ENCODE assay signal across 26 cellular contexts in genomic region chr20:47778398-47779354, GRCh38. TPM values are rescaled to one million over a fixed set of nuclear protein-coding genes. Genes with fewer than 3 reads are reported as not detected.
DNase-seq lines count a peak whose midpoint lies in the region; ATAC-seq and TF ChIP-seq lines count a peak whose summit lies in the region.
"Had no signal": no experiment of that assay in that cellular context is flagged by ENCODE, and none has a peak within 500 bp of the region (broad histone marks: within the 10 kb centered on the region; RNA-seq: fewer than 3 reads in every experiment).

No MANE protein-coding gene starts in this region.

- H3K36me3 Mint-ChIP-seq in chondrocyte (ENCODE audit: low read depth) (peaks cover 2% of the 10 kb centered on the region), nephron (ENCODE audit: low read depth) (peaks cover 33% of the 10 kb centered on the region)
- H3K36me3 Mint-ChIP-seq: activated CD4-positive, alpha-beta memory T cell treated with anti-CD3 and anti-CD28 coated beads for 36 hours; stimulated activated effector memory CD8-positive, alpha-beta T cell treated with anti-CD3 and anti-CD28 coated beads, Interleukin-12 subunit alpha, Interleukin-12 subunit beta, amount 100 ng/mL, for 72 hours had no signal

- H3K4me1 Mint-ChIP-seq in chondrocyte (ENCODE audit: low read depth) = peaks cover 28% of the 10 kb centered on the region
- peaks cover 73% of the 10 kb centered on the region for H3K4me1 Mint-ChIP-seq in nephron
- H3K4me1 Mint-ChIP-seq: activated naive CD8-positive, alpha-beta T cell treated with anti-CD3 and anti-CD28 coated beads, Interleukin-2, amount 50 U/mL, for 24 hours; memory B cell; stimulated activated effector memory CD8-positive, alpha-beta T cell treated with anti-CD3 and anti-CD28 coated beads, Interleukin-12 subunit alpha, Interleukin-12 subunit beta, amount 100 ng/mL, for 72 hours had no signal

- H3K27me3 ChIP-seq in psoas muscle (ENCODE audit: insufficient read depth in 3 of 3, low read length in 2 of 3) = peaks cover 0 to 28% (median 9%) of the 10 kb centered on the region in 3 donors
- H3K27me3 ChIP-seq: transverse colon had no signal

- WGBS in psoas muscle, 3 donors = 61 to 74% (median 66%) methylated on average over 17 of the region's 17 CpGs

- no peak for TF ChIP-seq CTCF in chondrocyte (IDR thresholded peaks at IDR 0.05)
- no peak for TF ChIP-seq CTCF in nephron (IDR thresholded peaks at IDR 0.05; ENCODE audit: unreplicated experiment in 3 of 3)
- no peak for TF ChIP-seq CTCF in psoas muscle (IDR thresholded peaks at IDR 0.05)

- H3K27ac ChIP-seq in psoas muscle = no peak overlapping the region
- H3K27ac ChIP-seq: 22Rv1, gastrocnemius medialis had no signal

- no peaks in the 10 kb centered on the region for H3K9me3 ChIP-seq in psoas muscle
- H3K9me3 ChIP-seq: gastrocnemius medialis, transverse colon had no signal

- no peak overlapping the region for H3K4me3 Mint-ChIP-seq in chondrocyte (ENCODE audit: unreplicated experiment)
- peak overlapping the region in 2 of 3 experiments; percentile 31 for H3K4me3 Mint-ChIP-seq in nephron
- H3K4me3 Mint-ChIP-seq: activated CD4-positive, alpha-beta memory T cell treated with anti-CD3 and anti-CD28 coated beads for 36 hours; activated naive CD8-positive, alpha-beta T cell treated with anti-CD3 and anti-CD28 coated beads, Interleukin-2, amount 50 U/mL, for 24 hours; brain; memory B cell; stimulated activated effector memory CD8-positive, alpha-beta T cell treated with anti-CD3 and anti-CD28 coated beads, Interleukin-12 subunit alpha, Interleukin-12 subunit beta, amount 100 ng/mL, for 72 hours had no signal

- H3K4me1 ChIP-seq in psoas muscle = no peaks in the 10 kb centered on the region

- ATAC-seq in left cardiac atrium = peak; percentile 32 to 67
- ATAC-seq in psoas muscle = no peak
- ATAC-seq: activated naive CD8-positive, alpha-beta T cell treated with anti-CD3 and anti-CD28 coated beads, Interleukin-2, amount 50 U/mL, for 24 hours; gastrocnemius medialis; sciatic nerve; stimulated activated effector memory CD8-positive, alpha-beta T cell treated with anti-CD3 and anti-CD28 coated beads, Interleukin-12 subunit alpha, Interleukin-12 subunit beta, amount 100 ng/mL, for 72 hours had no signal

- H3K27me3 Mint-ChIP-seq in chondrocyte (ENCODE audit: low read depth) (no peaks in the 10 kb centered on the region), nephron (ENCODE audit: low read depth) (peaks cover 14% of the 10 kb centered on the region)

- H3K9me3 Mint-ChIP-seq in chondrocyte (ENCODE audit: low read depth) (no peaks in the 10 kb centered on the region), nephron (no peaks in the 10 kb centered on the region)
- H3K9me3 Mint-ChIP-seq: activated naive CD8-positive, alpha-beta T cell treated with anti-CD3 and anti-CD28 coated beads, Interleukin-2, amount 50 U/mL, for 24 hours; stimulated activated effector memory CD8-positive, alpha-beta T cell treated with anti-CD3 and anti-CD28 coated beads, Interleukin-12 subunit alpha, Interleukin-12 subunit beta, amount 100 ng/mL, for 72 hours had no signal

- no peak overlapping the region for H3K4me3 ChIP-seq in psoas muscle
- H3K4me3 ChIP-seq: gastrocnemius medialis, transverse colon had no signal

- DNase-seq in left cardiac atrium (no peak), cardiac septum (ENCODE audit: low spot score) (no peak), chondrocyte (ENCODE audit: low spot score) (no peak), psoas muscle (no peak), NCI-H1092 (lab: John Stamatoyannopoulos, UW) (no peak), NCI-H1048 (lab: John Stamatoyannopoulos, UW) (no peak), cerebellar nuclear complex (lab: John Stamatoyannopoulos, UW) (no peak)
- DNase-seq: activated CD4-positive, alpha-beta memory T cell treated with anti-CD3 and anti-CD28 coated beads for 36 hours; activated CD4-positive, CD25-positive, alpha-beta regulatory T cell treated with anti-CD3 and anti-CD28 coated beads, Interleukin-2, amount 50 U/mL, for 72 hours; activated naive CD4-positive, alpha-beta T cell; activated naive CD8-positive, alpha-beta T cell treated with anti-CD3 and anti-CD28 coated beads, Interleukin-2, amount 50 U/mL, for 24 hours; gastrocnemius medialis; hypothalamus; KBM-7; NCI-H146; NCI-H446; NCI-H748 treated with DMSO at 0.1 percent for 48 hours; SHP77 treated with DMSO at 0.1 percent for 48 hours; T-helper 2 cell; transverse colon had no signal

- intact Hi-C loops in left cardiac atrium (cut with DNase I) (loop anchor here in 1 of 2 donors (10.0 kb wide), 1 partner anchor 104 kb away; no protein-coding TSS in a partner anchor), cardiac septum (cut with DNase I) (no loop called here), psoas muscle (cut with DNase I) (no loop called here)

- H3K27ac Mint-ChIP-seq in chondrocyte (ENCODE audit: unreplicated experiment) (peak overlapping the region; percentile 51), nephron (peak overlapping the region; percentile 2 to 53 (median 4))
- H3K27ac Mint-ChIP-seq: activated CD4-positive, alpha-beta memory T cell treated with anti-CD3 and anti-CD28 coated beads for 36 hours; activated naive CD8-positive, alpha-beta T cell treated with anti-CD3 and anti-CD28 coated beads, Interleukin-2, amount 50 U/mL, for 24 hours; memory B cell; stimulated activated effector memory CD8-positive, alpha-beta T cell treated with anti-CD3 and anti-CD28 coated beads, Interleukin-12 subunit alpha, Interleukin-12 subunit beta, amount 100 ng/mL, for 72 hours had no signal

- H3K36me3 ChIP-seq in psoas muscle (ENCODE audit: insufficient read depth in 1 of 2, low read depth in 1 of 2) = no peaks in the 10 kb centered on the region
- H3K36me3 ChIP-seq: gastrocnemius medialis, transverse colon had no signal

RNA-seq across cellular contexts. Expression of gene SULF2, which starts 6.6 kb away (rescaled TPM):
- total RNA-seq in left cardiac atrium (10 to 100 TPM; 37.2 to 55.1 TPM), cardiac septum (39.7 TPM), chondrocyte (82.4 to 120 TPM (median 85.7 TPM) in 3 replicates), psoas muscle (10 to 100 TPM; 11.6 to 23.3 (median 17.6) TPM)
- 10 to 100 TPM in 1 of 3 donors, 1 to 10 TPM in 2; 5.3 to 10.5 (median 8.8) TPM for polyA plus RNA-seq in psoas muscle

Comparison
In these comparisons a context has a peak if more than half of its experiments do, and no peak if none do; other contexts are left out.
1. ATAC-seq: peak in left cardiac atrium (2 of 2); none in psoas muscle (0 of 4).